Comparison of ENCODE assay signal across 7 cellular contexts in the genomic region with DNA sequence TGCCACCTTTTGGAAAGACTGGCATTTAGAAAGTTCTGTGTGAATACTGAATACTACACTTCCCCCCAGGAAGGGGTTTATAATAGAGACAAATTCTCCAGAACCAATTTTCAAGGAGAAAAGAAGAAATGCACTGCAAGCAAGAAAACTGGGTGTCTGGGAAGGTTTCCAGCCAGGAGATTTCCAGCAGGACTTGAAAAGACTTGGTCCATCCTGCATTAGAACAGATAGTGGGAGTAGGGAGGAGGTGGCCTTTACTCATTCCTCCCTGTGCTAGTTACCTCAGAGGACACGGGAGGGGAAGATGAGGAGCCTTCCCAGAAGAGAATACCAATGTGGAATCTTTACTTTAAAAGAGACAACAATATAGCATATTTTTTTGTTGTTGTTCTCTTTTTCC.
"Had no signal": no experiment of that assay in that cellular context is flagged by ENCODE, and none has a peak within 500 bp of the region (broad histone marks: within the 10 kb centered on the region; RNA-seq: fewer than 3 reads in every experiment).

No MANE protein-coding gene starts in this region.

- DNase-seq: GM23248, GOT3, H7, HFFc6, IMR-90 had no signal

- H3K27ac Mint-ChIP-seq: HFFc6 had no signal

- ATAC-seq: HCT116, K562 had no signal

- H3K4me3 Mint-ChIP-seq: HFFc6 had no signal
